In the genomic region with DNA sequence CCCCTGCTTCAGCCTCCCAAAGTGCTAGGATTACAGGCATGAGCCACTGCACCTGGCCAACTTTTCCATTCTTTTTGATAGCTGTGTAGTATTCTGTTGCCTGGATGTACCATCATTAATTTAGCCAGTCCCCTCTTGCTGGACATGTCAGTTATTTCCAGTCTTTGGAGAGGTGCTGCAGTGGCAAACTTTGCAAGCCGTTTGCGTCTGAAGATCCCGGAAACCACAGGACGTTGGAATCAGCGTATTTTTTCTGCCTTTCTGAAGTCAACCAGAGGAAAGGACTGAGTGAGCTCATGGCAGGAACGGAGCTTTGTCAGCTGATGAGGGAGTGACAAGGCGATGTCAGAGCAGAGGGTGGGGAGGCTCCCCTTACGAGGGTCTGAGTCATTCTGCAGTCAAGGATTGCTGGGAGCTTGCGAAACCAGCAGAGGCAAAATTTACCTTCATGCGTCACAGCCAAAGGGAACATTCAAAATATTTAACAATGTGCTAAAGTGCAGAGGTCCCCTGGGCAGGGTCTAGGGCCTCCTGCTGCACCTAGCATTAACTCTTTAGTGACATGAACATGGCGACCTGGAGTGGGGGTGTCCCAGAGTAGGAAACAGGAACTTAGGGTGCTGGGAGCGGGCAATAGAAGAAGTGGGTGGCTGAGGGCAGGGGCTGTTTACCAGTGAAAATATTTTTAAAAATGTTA, we compare ENCODE assay signal across 1 cellular context.
TF ChIP-seq lines count a peak whose summit lies in the region.

No MANE protein-coding gene starts in this region.

TF ChIP-seq in HepG2, 621 proteins besides CTCF, POLR2A, EP300 and RAD21 (continued from another document and continues in another):
- TF ChIP-seq, protein P1, sequence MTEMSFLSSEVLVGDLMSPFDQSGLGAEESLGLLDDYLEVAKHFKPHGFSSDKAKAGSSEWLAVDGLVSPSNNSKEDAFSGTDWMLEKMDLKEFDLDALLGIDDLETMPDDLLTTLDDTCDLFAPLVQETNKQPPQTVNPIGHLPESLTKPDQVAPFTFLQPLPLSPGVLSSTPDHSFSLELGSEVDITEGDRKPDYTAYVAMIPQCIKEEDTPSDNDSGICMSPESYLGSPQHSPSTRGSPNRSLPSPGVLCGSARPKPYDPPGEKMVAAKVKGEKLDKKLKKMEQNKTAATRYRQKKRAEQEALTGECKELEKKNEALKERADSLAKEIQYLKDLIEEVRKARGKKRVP (CRISPR knock-in tag; IDR thresholded peaks at IDR 0.05): peak in 1 of 2 experiments; percentile 89; a peak in 2 of 4 replicates
- no peak for TF ChIP-seq NKX3-1 (CRISPR knock-in tag; IDR thresholded peaks at IDR 0.05)
- TF ChIP-seq DNMT1 (CRISPR knock-in tag; IDR thresholded peaks at IDR 0.05): 0 out of 2 replicates have a peak, but pooled peaks have one; percentile 76
- TF ChIP-seq, protein P2, sequence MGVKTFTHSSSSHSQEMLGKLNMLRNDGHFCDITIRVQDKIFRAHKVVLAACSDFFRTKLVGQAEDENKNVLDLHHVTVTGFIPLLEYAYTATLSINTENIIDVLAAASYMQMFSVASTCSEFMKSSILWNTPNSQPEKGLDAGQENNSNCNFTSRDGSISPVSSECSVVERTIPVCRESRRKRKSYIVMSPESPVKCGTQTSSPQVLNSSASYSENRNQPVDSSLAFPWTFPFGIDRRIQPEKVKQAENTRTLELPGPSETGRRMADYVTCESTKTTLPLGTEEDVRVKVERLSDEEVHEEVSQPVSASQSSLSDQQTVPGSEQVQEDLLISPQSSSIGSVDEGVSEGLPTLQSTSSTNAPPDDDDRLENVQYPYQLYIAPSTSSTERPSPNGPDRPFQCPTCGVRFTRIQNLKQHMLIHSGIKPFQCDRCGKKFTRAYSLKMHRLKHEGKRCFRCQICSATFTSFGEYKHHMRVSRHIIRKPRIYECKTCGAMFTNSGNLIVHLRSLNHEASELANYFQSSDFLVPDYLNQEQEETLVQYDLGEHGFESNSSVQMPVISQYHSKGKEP (CRISPR knock-in tag; IDR thresholded peaks at IDR 0.05): no peak
- TF ChIP-seq, protein P3, sequence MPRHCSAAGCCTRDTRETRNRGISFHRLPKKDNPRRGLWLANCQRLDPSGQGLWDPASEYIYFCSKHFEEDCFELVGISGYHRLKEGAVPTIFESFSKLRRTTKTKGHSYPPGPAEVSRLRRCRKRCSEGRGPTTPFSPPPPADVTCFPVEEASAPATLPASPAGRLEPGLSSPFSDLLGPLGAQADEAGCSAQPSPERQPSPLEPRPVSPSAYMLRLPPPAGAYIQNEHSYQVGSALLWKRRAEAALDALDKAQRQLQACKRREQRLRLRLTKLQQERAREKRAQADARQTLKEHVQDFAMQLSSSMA (CRISPR knock-in tag; IDR thresholded peaks at IDR 0.05): no peak
- TF ChIP-seq AKAP8 (CRISPR knock-in tag; IDR thresholded peaks at IDR 0.05): 0 out of 2 replicates have a peak, but pooled peaks have one; percentile 28
- TF ChIP-seq POLR2G (IDR thresholded peaks at IDR 0.05; ENCODE audit: low read depth, low read length): no peak
- TF ChIP-seq, protein P4, sequence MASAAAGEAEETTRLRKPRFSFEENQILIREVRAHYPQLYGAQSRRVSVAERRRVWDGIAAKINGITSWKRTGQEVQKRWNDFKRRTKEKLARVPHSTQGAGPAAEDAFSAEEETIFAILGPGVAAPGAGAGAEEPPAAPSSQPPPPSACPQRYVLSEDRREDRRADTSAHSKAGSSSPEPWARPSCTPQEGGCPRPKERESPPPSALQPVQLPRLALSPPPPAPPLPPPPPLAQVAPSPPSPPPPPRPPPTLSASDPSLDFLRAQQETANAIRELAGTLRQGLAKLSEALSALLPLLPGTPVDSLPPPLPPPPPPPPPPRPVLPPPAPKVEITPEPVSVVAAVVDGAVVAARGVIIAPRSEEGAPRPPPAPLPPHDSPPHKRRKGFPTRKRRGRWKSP (CRISPR knock-in tag; IDR thresholded peaks at IDR 0.05): peak; percentile 72
- no peak for TF ChIP-seq ZSCAN30 (CRISPR knock-in tag; IDR thresholded peaks at IDR 0.05)
- no peak for TF ChIP-seq ZNF547 (CRISPR knock-in tag; IDR thresholded peaks at IDR 0.05)
- peak; percentile 87 for TF ChIP-seq ZNF772 (CRISPR knock-in tag; IDR thresholded peaks at IDR 0.05)
- 0 out of 2 replicates have a peak, but pooled peaks have one; percentile 53 for TF ChIP-seq NFE2L2 (IDR thresholded peaks at IDR 0.05; ENCODE audit: low read length)
- TF ChIP-seq GABPB1 (CRISPR knock-in tag; IDR thresholded peaks at IDR 0.05): peak; percentile 45; the same call in 1 of the 2 replicates
- peak; percentile 98 for TF ChIP-seq ZBTB21 (CRISPR knock-in tag; IDR thresholded peaks at IDR 0.05)
- peak; percentile 89 for TF ChIP-seq FOSL1 (CRISPR knock-in tag; IDR thresholded peaks at IDR 0.05; ENCODE audit: borderline replicate concordance)
- TF ChIP-seq ZNF7 (CRISPR knock-in tag; IDR thresholded peaks at IDR 0.05): no peak
- TF ChIP-seq RBFOX2 (IDR thresholded peaks at IDR 0.05; ENCODE audit: low read depth, low read length): no peak
- peak; percentile 92 for TF ChIP-seq PHF21A (CRISPR knock-in tag; IDR thresholded peaks at IDR 0.05)
- TF ChIP-seq, protein P5, sequence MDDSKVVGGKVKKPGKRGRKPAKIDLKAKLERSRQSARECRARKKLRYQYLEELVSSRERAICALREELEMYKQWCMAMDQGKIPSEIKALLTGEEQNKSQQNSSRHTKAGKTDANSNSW (CRISPR knock-in tag; IDR thresholded peaks at IDR 0.05; ENCODE audit: borderline replicate concordance): no peak
- TF ChIP-seq TBL1XR1 (IDR thresholded peaks at IDR 0.05; ENCODE audit: borderline replicate concordance, low read length, partially characterized antibody): peak; percentile 66
- no peak for TF ChIP-seq GPN1 (CRISPR knock-in tag; IDR thresholded peaks at IDR 0.05; ENCODE audit: borderline replicate concordance)
- TF ChIP-seq ZNF136 (CRISPR knock-in tag; IDR thresholded peaks at IDR 0.05; ENCODE audit: low read depth): 0 out of 2 replicates have a peak, but pooled peaks have one; percentile 49
- TF ChIP-seq GATAD2A (CRISPR knock-in tag; IDR thresholded peaks at IDR 0.05): peak; percentile 94
- TF ChIP-seq, protein P6, sequence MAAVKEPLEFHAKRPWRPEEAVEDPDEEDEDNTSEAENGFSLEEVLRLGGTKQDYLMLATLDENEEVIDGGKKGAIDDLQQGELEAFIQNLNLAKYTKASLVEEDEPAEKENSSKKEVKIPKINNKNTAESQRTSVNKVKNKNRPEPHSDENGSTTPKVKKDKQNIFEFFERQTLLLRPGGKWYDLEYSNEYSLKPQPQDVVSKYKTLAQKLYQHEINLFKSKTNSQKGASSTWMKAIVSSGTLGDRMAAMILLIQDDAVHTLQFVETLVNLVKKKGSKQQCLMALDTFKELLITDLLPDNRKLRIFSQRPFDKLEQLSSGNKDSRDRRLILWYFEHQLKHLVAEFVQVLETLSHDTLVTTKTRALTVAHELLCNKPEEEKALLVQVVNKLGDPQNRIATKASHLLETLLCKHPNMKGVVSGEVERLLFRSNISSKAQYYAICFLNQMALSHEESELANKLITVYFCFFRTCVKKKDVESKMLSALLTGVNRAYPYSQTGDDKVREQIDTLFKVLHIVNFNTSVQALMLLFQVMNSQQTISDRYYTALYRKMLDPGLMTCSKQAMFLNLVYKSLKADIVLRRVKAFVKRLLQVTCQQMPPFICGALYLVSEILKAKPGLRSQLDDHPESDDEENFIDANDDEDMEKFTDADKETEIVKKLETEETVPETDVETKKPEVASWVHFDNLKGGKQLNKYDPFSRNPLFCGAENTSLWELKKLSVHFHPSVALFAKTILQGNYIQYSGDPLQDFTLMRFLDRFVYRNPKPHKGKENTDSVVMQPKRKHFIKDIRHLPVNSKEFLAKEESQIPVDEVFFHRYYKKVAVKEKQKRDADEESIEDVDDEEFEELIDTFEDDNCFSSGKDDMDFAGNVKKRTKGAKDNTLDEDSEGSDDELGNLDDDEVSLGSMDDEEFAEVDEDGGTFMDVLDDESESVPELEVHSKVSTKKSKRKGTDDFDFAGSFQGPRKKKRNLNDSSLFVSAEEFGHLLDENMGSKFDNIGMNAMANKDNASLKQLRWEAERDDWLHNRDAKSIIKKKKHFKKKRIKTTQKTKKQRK (IDR thresholded peaks at IDR 0.05; ENCODE audit: low read length): no peak
- TF ChIP-seq ZNF34 (CRISPR knock-in tag; IDR thresholded peaks at IDR 0.05; ENCODE audit: borderline replicate concordance): no peak
- peak; percentile 77 for TF ChIP-seq XRCC5 (optimal IDR thresholded peaks at IDR 0.05; ENCODE audit: low read length)
- peak; percentile 48; the same call in 1 of the 2 replicates for TF ChIP-seq EHMT2 (IDR thresholded peaks at IDR 0.05; ENCODE audit: borderline replicate concordance, low read depth, low read length)
- TF ChIP-seq, protein P7, sequence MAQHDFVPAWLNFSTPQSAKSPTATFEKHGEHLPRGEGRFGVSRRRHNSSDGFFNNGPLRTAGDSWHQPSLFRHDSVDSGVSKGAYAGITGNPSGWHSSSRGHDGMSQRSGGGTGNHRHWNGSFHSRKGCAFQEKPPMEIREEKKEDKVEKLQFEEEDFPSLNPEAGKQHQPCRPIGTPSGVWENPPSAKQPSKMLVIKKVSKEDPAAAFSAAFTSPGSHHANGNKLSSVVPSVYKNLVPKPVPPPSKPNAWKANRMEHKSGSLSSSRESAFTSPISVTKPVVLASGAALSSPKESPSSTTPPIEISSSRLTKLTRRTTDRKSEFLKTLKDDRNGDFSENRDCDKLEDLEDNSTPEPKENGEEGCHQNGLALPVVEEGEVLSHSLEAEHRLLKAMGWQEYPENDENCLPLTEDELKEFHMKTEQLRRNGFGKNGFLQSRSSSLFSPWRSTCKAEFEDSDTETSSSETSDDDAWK (CRISPR knock-in tag; IDR thresholded peaks at IDR 0.05): no peak
- TF ChIP-seq ARNTL (CRISPR knock-in tag; IDR thresholded peaks at IDR 0.05): peak; percentile 49; the same call in 1 of the 2 replicates
- TF ChIP-seq, protein P8, sequence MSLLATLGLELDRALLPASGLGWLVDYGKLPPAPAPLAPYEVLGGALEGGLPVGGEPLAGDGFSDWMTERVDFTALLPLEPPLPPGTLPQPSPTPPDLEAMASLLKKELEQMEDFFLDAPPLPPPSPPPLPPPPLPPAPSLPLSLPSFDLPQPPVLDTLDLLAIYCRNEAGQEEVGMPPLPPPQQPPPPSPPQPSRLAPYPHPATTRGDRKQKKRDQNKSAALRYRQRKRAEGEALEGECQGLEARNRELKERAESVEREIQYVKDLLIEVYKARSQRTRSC (CRISPR knock-in tag; IDR thresholded peaks at IDR 0.05; ENCODE audit: low read depth): no peak
- TF ChIP-seq, protein P9, sequence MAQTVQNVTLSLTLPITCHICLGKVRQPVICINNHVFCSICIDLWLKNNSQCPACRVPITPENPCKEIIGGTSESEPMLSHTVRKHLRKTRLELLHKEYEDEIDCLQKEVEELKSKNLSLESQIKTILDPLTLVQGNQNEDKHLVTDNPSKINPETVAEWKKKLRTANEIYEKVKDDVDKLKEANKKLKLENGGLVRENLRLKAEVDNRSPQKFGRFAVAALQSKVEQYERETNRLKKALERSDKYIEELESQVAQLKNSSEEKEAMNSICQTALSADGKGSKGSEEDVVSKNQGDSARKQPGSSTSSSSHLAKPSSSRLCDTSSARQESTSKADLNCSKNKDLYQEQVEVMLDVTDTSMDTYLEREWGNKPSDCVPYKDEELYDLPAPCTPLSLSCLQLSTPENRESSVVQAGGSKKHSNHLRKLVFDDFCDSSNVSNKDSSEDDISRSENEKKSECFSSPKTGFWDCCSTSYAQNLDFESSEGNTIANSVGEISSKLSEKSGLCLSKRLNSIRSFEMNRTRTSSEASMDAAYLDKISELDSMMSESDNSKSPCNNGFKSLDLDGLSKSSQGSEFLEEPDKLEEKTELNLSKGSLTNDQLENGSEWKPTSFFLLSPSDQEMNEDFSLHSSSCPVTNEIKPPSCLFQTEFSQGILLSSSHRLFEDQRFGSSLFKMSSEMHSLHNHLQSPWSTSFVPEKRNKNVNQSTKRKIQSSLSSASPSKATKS (CRISPR knock-in tag; IDR thresholded peaks at IDR 0.05): no peak
- TF ChIP-seq RFX1 (IDR thresholded peaks at IDR 0.05): no peak
- TF ChIP-seq ZNF891 (CRISPR knock-in tag; IDR thresholded peaks at IDR 0.05): 0 out of 2 replicates have a peak, but pooled peaks have one; percentile 34
- TF ChIP-seq, protein P10, sequence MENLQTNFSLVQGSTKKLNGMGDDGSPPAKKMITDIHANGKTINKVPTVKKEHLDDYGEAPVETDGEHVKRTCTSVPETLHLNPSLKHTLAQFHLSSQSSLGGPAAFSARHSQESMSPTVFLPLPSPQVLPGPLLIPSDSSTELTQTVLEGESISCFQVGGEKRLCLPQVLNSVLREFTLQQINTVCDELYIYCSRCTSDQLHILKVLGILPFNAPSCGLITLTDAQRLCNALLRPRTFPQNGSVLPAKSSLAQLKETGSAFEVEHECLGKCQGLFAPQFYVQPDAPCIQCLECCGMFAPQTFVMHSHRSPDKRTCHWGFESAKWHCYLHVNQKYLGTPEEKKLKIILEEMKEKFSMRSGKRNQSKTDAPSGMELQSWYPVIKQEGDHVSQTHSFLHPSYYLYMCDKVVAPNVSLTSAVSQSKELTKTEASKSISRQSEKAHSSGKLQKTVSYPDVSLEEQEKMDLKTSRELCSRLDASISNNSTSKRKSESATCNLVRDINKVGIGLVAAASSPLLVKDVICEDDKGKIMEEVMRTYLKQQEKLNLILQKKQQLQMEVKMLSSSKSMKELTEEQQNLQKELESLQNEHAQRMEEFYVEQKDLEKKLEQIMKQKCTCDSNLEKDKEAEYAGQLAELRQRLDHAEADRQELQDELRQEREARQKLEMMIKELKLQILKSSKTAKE (CRISPR knock-in tag; IDR thresholded peaks at IDR 0.05; ENCODE audit: borderline replicate concordance): peak; percentile 76
- TF ChIP-seq U2AF1 (optimal IDR thresholded peaks at IDR 0.05; ENCODE audit: low read depth, low read length): no peak
- TF ChIP-seq, protein P11, sequence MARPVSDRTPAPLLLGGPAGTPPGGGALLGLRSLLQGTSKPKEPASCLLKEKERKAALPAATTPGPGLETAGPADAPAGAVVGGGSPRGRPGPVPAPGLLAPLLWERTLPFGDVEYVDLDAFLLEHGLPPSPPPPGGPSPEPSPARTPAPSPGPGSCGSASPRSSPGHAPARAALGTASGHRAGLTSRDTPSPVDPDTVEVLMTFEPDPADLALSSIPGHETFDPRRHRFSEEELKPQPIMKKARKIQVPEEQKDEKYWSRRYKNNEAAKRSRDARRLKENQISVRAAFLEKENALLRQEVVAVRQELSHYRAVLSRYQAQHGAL (CRISPR knock-in tag; IDR thresholded peaks at IDR 0.05; ENCODE audit: not compliant biosample characterization): no peak
- TF ChIP-seq MIER2 (CRISPR knock-in tag; IDR thresholded peaks at IDR 0.05): no peak
- TF ChIP-seq, protein P12, sequence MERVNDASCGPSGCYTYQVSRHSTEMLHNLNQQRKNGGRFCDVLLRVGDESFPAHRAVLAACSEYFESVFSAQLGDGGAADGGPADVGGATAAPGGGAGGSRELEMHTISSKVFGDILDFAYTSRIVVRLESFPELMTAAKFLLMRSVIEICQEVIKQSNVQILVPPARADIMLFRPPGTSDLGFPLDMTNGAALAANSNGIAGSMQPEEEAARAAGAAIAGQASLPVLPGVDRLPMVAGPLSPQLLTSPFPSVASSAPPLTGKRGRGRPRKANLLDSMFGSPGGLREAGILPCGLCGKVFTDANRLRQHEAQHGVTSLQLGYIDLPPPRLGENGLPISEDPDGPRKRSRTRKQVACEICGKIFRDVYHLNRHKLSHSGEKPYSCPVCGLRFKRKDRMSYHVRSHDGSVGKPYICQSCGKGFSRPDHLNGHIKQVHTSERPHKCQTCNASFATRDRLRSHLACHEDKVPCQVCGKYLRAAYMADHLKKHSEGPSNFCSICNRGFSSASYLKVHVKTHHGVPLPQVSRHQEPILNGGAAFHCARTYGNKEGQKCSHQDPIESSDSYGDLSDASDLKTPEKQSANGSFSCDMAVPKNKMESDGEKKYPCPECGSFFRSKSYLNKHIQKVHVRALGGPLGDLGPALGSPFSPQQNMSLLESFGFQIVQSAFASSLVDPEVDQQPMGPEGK (CRISPR knock-in tag; IDR thresholded peaks at IDR 0.05): peak; percentile 76
- TF ChIP-seq ZNF326 (CRISPR knock-in tag; IDR thresholded peaks at IDR 0.05; ENCODE audit: borderline replicate concordance): no peak
- TF ChIP-seq ZNF543 (CRISPR knock-in tag; IDR thresholded peaks at IDR 0.05): no peak
- peak; percentile 62; the same call in 1 of the 2 replicates for TF ChIP-seq SP5 (CRISPR knock-in tag; IDR thresholded peaks at IDR 0.05; ENCODE audit: borderline replicate concordance, low read depth)
- peak; percentile 38; the same call in 1 of the 2 replicates for TF ChIP-seq ZNF292 (CRISPR knock-in tag; IDR thresholded peaks at IDR 0.05; ENCODE audit: borderline replicate concordance, low read depth)
